In the genomic region with DNA sequence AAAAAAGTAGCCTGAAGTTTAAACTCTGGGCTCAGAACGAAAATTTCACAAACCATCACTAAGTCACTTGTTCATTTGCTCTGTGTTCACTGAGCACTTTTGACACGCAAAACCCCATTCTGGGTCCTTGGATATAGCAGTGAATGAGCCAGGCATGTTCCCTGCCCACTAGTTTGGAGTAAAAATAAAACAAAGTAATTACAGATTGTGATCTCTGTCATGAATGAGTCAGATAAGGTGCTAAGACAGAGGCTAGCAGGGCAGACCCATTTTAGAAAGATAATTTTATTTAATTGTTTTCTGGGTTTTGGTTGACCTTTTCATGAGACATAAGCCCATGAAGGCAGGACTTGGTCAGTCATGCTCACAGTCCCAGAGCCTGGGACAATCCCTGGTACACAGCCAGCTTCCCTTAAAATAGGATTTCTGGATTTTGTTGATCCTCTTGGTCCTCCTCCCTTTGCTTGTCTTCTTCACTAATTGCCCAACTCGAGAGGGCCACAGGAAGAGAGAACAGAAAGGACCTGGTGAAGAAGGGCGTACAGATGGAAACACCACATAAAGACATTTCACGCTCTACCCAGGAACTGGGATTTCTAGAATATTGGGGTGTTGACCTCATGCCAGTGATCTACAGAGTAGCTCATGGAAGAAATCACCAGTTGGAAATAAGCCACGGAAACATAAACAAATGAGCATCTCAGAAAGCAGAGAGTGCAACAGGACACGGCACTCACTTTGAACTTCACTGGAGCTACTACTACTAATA, we compare ENCODE assay signal across 17 cellular contexts.
DNase-seq lines count a peak whose midpoint lies in the region; ATAC-seq and TF ChIP-seq lines count a peak whose summit lies in the region.
"Had no signal": no experiment of that assay in that cellular context is flagged by ENCODE, and none has a peak within 500 bp of the region (broad histone marks: within the 10 kb centered on the region; RNA-seq: fewer than 3 reads in every experiment).

No MANE protein-coding gene starts in this region.

- no peak overlapping the region for H3K9ac ChIP-seq in HCT116 (ENCODE audit: low read length)

- no peaks in the 10 kb centered on the region for H3K27me3 ChIP-seq in CD4-positive, CD25-positive, alpha-beta regulatory T cell (ENCODE audit: control insufficient read depth, insufficient read depth, low read length)
- H3K27me3 ChIP-seq in HCT116 (ENCODE audit: insufficient read depth, low read length) = no peaks in the 10 kb centered on the region
- H3K27me3 ChIP-seq: upper lobe of right lung had no signal

- H3K36me3 Mint-ChIP-seq in CD4-positive, CD25-positive, alpha-beta regulatory T cell = peaks cover 16% of the 10 kb centered on the region
- H3K36me3 Mint-ChIP-seq in activated T-helper 17 cell treated with anti-CD3 and anti-CD28 coated beads, Interleukin-2, amount 50 U/mL, for 72 hours (ENCODE audit: low read depth) = peaks cover 10% of the 10 kb centered on the region
- no peaks in the 10 kb centered on the region for H3K36me3 Mint-ChIP-seq in naive B cell

- no peaks in the 10 kb centered on the region for H3K79me2 ChIP-seq in HCT116 (ENCODE audit: insufficient read depth, low read length)

- RAD21 ChIA-PET in HCT116 (lab: Charles Lee; ENCODE audit: low non-redundant PET in 1 of 2, low total read pairs in 2 of 2, uncharacterized antibody in 2 of 2, unreplicated experiment in 2 of 2) = no interaction called here

- no peaks in the 10 kb centered on the region for H3K9me2 ChIP-seq in HCT116 (ENCODE audit: insufficient read depth)

- DNase-seq in CD4-positive, CD25-positive, alpha-beta regulatory T cell = no peak
- no peak for DNase-seq in HCT116 (ENCODE audit: low read depth, low spot score)
- DNase-seq in naive B cell = no peak
- no peak for DNase-seq in CD1c-positive myeloid dendritic cell (ENCODE audit: extremely low spot score)
- no peak for DNase-seq in midbrain (lab: John Stamatoyannopoulos, UW)
- DNase-seq: Caco-2, glutamatergic neuron, left ventricle myocardium inferior, mucosa of descending colon, NCI-H2029 treated with DMSO at 0.1 percent for 48 hours, NCI-H510A, right cardiac atrium, upper lobe of right lung, WERI-Rb-1 had no signal

- POLR2A ChIA-PET in HCT116 (lab: Charles Lee) = interaction anchor here (0.6 kb wide), 1 partner anchor 515 kb away, joined by 3 read pairs; no protein-coding TSS in a partner anchor

- no TSS peak for BruUV-seq in HCT116 (replicated peaks; lab: Mats Ljungman, UMichigan)

- H3K27ac ChIP-seq in CD4-positive, CD25-positive, alpha-beta regulatory T cell (ENCODE audit: insufficient read depth, low read length, poor library complexity, severe bottlenecking) = peak overlapping the region; percentile 16
- no peak overlapping the region for H3K27ac ChIP-seq in HCT116 (ENCODE audit: low read depth, low read length)
- H3K27ac ChIP-seq: upper lobe of right lung, WERI-Rb-1 had no signal

- H2AFZ ChIP-seq in HCT116 (ENCODE audit: low read depth, low read length, poor library complexity, severe bottlenecking) = no peak overlapping the region

- H3K4me3 ChIP-seq in CD4-positive, CD25-positive, alpha-beta regulatory T cell (ENCODE audit: low read depth, low read length) = no peak overlapping the region
- no peak overlapping the region for H3K4me3 ChIP-seq in HCT116 (replicated peaks in 1 of 2; ENCODE audit: low read depth in 1 of 2, low read length in 2 of 2)
- H3K4me3 ChIP-seq: left ventricle myocardium inferior, mucosa of descending colon, upper lobe of right lung had no signal

- no peak for TF ChIP-seq CTCF in HCT116 (IDR thresholded peaks at IDR 0.05 in 2 of 3, conservative IDR thresholded peaks at IDR 0.05 in 1 of 3; ENCODE audit: borderline replicate concordance in 1 of 3, insufficient read depth in 1 of 3, low read depth in 2 of 3, low read length in 2 of 3)

- no peaks in the 10 kb centered on the region for H3K9me3 ChIP-seq in CD4-positive, CD25-positive, alpha-beta regulatory T cell (ENCODE audit: control insufficient read depth in 2 of 2, low read length in 2 of 2)
- H3K9me3 ChIP-seq in HCT116 (ENCODE audit: control insufficient read depth in 1 of 2, insufficient read depth in 1 of 2, low read depth in 1 of 2, low read length in 2 of 2) = no peaks in the 10 kb centered on the region
- H3K9me3 ChIP-seq: Caco-2, left ventricle myocardium inferior, mucosa of descending colon, upper lobe of right lung had no signal

- CTCF ChIA-PET in HCT116 (lab: Charles Lee) = no interaction called here

- H4K20me1 ChIP-seq in HCT116 (ENCODE audit: insufficient read depth) = no peaks in the 10 kb centered on the region

- H3K36me3 ChIP-seq in CD4-positive, CD25-positive, alpha-beta regulatory T cell (ENCODE audit: control insufficient read depth, insufficient read depth, low read length) = peaks cover 13% of the 10 kb centered on the region
- H3K36me3 ChIP-seq in HCT116 (ENCODE audit: control insufficient read depth in 1 of 2, insufficient read depth in 2 of 2, low read length in 2 of 2) = no peaks in the 10 kb centered on the region
- H3K36me3 ChIP-seq: left ventricle myocardium inferior, upper lobe of right lung, WERI-Rb-1 had no signal

- peaks cover 21 to 83% (median 56%) of the 10 kb centered on the region in 4 donors for H3K4me1 Mint-ChIP-seq in CD4-positive, CD25-positive, alpha-beta regulatory T cell
- peaks cover 45% of the 10 kb centered on the region for H3K4me1 Mint-ChIP-seq in activated T-helper 17 cell treated with anti-CD3 and anti-CD28 coated beads, Interleukin-2, amount 50 U/mL, for 72 hours
- H3K4me1 Mint-ChIP-seq in naive B cell = peaks cover 13 to 19% (median 14%) of the 10 kb centered on the region in 3 donors

- peak overlapping the region; percentile 10; the same call in 1 of the 2 replicates for H3K4me2 ChIP-seq in HCT116 (ENCODE audit: low read length)

- peak overlapping the region in 2 of 4 donors; percentile 12 to 81 for H3K4me3 Mint-ChIP-seq in CD4-positive, CD25-positive, alpha-beta regulatory T cell
- peak overlapping the region; percentile 81 for H3K4me3 Mint-ChIP-seq in activated T-helper 17 cell treated with anti-CD3 and anti-CD28 coated beads, Interleukin-2, amount 50 U/mL, for 72 hours
- no peak overlapping the region for H3K4me3 Mint-ChIP-seq in naive B cell

- no peak for TF ChIP-seq POLR2A in HCT116 (IDR thresholded peaks at IDR 0.05; ENCODE audit: borderline replicate concordance, extremely low read depth, insufficient read depth, insufficient read length)

- ATAC-seq in CD4-positive, CD25-positive, alpha-beta regulatory T cell (ENCODE audit: low read depth in 2 of 2) = no peak
- ATAC-seq in HCT116 (no peak), naive B cell (ENCODE audit: low read depth in 2 of 2) (no peak), GM18873 (IDR thresholded peaks at IDR 0.05; ENCODE audit: low FRiP score, unreplicated experiment) (no peak)
- ATAC-seq in activated T-helper 17 cell treated with anti-CD3 and anti-CD28 coated beads, Interleukin-2, amount 50 U/mL, for 72 hours (replicated peaks) = peak; percentile 61
- ATAC-seq: upper lobe of right lung had no signal

- H3K27me3 Mint-ChIP-seq in CD4-positive, CD25-positive, alpha-beta regulatory T cell = no peaks in the 10 kb centered on the region
- H3K27me3 Mint-ChIP-seq in activated T-helper 17 cell treated with anti-CD3 and anti-CD28 coated beads, Interleukin-2, amount 50 U/mL, for 72 hours = no peaks in the 10 kb centered on the region
- no peaks in the 10 kb centered on the region for H3K27me3 Mint-ChIP-seq in naive B cell
- H3K27me3 Mint-ChIP-seq: IgD-negative memory B cell had no signal

- no peak for TF ChIP-seq RAD21 in HCT116 (IDR thresholded peaks at IDR 0.05; ENCODE audit: low read depth)

- H3K9me3 Mint-ChIP-seq in CD4-positive, CD25-positive, alpha-beta regulatory T cell = no peaks in the 10 kb centered on the region
- no peaks in the 10 kb centered on the region for H3K9me3 Mint-ChIP-seq in activated T-helper 17 cell treated with anti-CD3 and anti-CD28 coated beads, Interleukin-2, amount 50 U/mL, for 72 hours
- H3K9me3 Mint-ChIP-seq in naive B cell = peaks cover 0 to 2% (median 0%) of the 10 kb centered on the region in 7 donors
- H3K9me3 Mint-ChIP-seq: IgD-negative memory B cell had no signal

- peak overlapping the region; percentile 81 to 88 (median 86) for H3K27ac Mint-ChIP-seq in CD4-positive, CD25-positive, alpha-beta regulatory T cell
- peak overlapping the region; percentile 74 for H3K27ac Mint-ChIP-seq in activated T-helper 17 cell treated with anti-CD3 and anti-CD28 coated beads, Interleukin-2, amount 50 U/mL, for 72 hours
- H3K27ac Mint-ChIP-seq in naive B cell = peak overlapping the region in 5 of 6 donors; percentile 0 to 72 (median 34)

- H3K4me1 ChIP-seq in CD4-positive, CD25-positive, alpha-beta regulatory T cell (ENCODE audit: control insufficient read depth, insufficient read depth, low read length, poor library complexity, severe bottlenecking) = peaks cover 60% of the 10 kb centered on the region
- H3K4me1 ChIP-seq in HCT116 (ENCODE audit: control insufficient read depth in 1 of 2, insufficient read depth in 2 of 2, low read length in 2 of 2) = peaks cover 11 to 29% of the 10 kb centered on the region in 2 experiments
- H3K4me1 ChIP-seq: Caco-2 had no signal

- intact Hi-C loops in HCT116 (cut with micrococcal nuclease) = no loop called here

TF ChIP-seq in HCT116, 20 proteins besides CTCF, POLR2A, EP300 and RAD21 (continues in another document):
- TF ChIP-seq, protein P1, sequence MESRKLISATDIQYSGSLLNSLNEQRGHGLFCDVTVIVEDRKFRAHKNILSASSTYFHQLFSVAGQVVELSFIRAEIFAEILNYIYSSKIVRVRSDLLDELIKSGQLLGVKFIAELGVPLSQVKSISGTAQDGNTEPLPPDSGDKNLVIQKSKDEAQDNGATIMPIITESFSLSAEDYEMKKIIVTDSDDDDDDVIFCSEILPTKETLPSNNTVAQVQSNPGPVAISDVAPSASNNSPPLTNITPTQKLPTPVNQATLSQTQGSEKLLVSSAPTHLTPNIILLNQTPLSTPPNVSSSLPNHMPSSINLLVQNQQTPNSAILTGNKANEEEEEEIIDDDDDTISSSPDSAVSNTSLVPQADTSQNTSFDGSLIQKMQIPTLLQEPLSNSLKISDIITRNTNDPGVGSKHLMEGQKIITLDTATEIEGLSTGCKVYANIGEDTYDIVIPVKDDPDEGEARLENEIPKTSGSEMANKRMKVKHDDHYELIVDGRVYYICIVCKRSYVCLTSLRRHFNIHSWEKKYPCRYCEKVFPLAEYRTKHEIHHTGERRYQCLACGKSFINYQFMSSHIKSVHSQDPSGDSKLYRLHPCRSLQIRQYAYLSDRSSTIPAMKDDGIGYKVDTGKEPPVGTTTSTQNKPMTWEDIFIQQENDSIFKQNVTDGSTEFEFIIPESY (IDR thresholded peaks at IDR 0.05; ENCODE audit: extremely low read depth, insufficient replicate concordance, low read length) = no peak
- TF ChIP-seq FOSL1 (IDR thresholded peaks at IDR 0.05; ENCODE audit: low read depth) = no peak
- TF ChIP-seq SRF (IDR thresholded peaks at IDR 0.05; ENCODE audit: low read depth) = no peak

Comparison
In these comparisons a context has a peak if more than half of its experiments do, and no peak if none do; other contexts are left out.
1. H3K27ac Mint-ChIP-seq: peak in every context shown above with its lines; median percentile 86 in CD4-positive, CD25-positive, alpha-beta regulatory T cell; 74 in activated T-helper 17 cell treated with anti-CD3 and anti-CD28 coated beads, Interleukin-2, amount 50 U/mL, for 72 hours; 34 in naive B cell.